Comparison of ENCODE assay signal across 35 cellular contexts in genomic region chr7:12415072-12415471, GRCh38. TPM values are rescaled to one million over a fixed set of nuclear protein-coding genes. Genes with fewer than 3 reads are reported as not detected.
"Had no signal": no experiment of that assay in that cellular context is flagged by ENCODE, and none has a peak within 500 bp of the region (broad histone marks: within the 10 kb centered on the region; RNA-seq: fewer than 3 reads in every experiment).

No MANE protein-coding gene starts in this region.

- H3K4me1 ChIP-seq: adrenal gland, ascending aorta, body of pancreas, breast epithelium had no signal

- H3K27me3 ChIP-seq: adrenal gland, ascending aorta, body of pancreas, brain microvascular endothelial cell, breast epithelium, cardiac muscle cell had no signal

- H3K36me3 ChIP-seq: adrenal gland, ascending aorta, brain microvascular endothelial cell, breast epithelium, cardiac muscle cell had no signal

- H3K27ac ChIP-seq: adrenal gland, ascending aorta, body of pancreas, brain microvascular endothelial cell, breast epithelium, cardiac muscle cell had no signal

- H3K9me3 ChIP-seq: adrenal gland, body of pancreas, breast epithelium had no signal

- FAIRE-seq: astrocyte, bronchial epithelial cell had no signal

- ATAC-seq: activated naive CD4-positive, alpha-beta T cell treated with anti-CD3 and anti-CD28 coated beads, Interleukin-2, amount 50 U/mL, for 72 hours; activated naive CD8-positive, alpha-beta T cell treated with anti-CD3 and anti-CD28 coated beads, Interleukin-2, amount 50 U/mL, for 24 hours; activated T-cell treated with anti-CD3 and anti-CD28 coated beads, Interleukin-2, amount 50 U/mL, for 4 hours; activated T-cell treated with anti-CD3 and anti-CD28 coated beads, Interleukin-2, amount 50 U/mL, for 72 hours; activated T-helper 17 cell treated with anti-CD3 and anti-CD28 coated beads, Interleukin-2, amount 50 U/mL, for 72 hours; body of pancreas had no signal

- H3K4me3 ChIP-seq: adrenal gland, ascending aorta, body of pancreas, breast epithelium, cardiac muscle cell had no signal

- DNase-seq: activated effector memory CD4-positive, alpha-beta T cell treated with anti-CD3 and anti-CD28 coated beads, Interleukin-2, amount 50 U/mL, for 16 hours; activated effector memory CD4-positive, alpha-beta T cell treated with Interleukin-2 at 50 U/mL for 16 hours; activated gamma-delta T cell; activated gamma-delta T cell treated with Interleukin-2 at 50 U/mL for 16 hours; activated naive CD4-positive, alpha-beta T cell; activated naive CD4-positive, alpha-beta T cell treated with anti-CD3 and anti-CD28 coated beads for 36 hours; activated naive CD4-positive, alpha-beta T cell treated with anti-CD3 and anti-CD28 coated beads, Interleukin-2, amount 10 ng/mL, durations not matched to agents 7 days and 5 days; activated naive CD4-positive, alpha-beta T cell treated with anti-CD3 and anti-CD28 coated beads, Interleukin-2, amount 50 U/mL, for 16 hours; activated naive CD4-positive, alpha-beta T cell treated with Interleukin-2 at 50 U/mL for 16 hours; activated naive CD8-positive, alpha-beta T cell treated with anti-CD3 and anti-CD28 coated beads for 36 hours; activated naive CD8-positive, alpha-beta T cell treated with anti-CD3 and anti-CD28 coated beads, Interleukin-2, amount 10 ng/mL, durations not matched to agents 7 days and 5 days; activated naive CD8-positive, alpha-beta T cell treated with anti-CD3 and anti-CD28 coated beads, Interleukin-2, amount 50 U/mL, for 24 hours; activated T-cell treated with anti-CD3 and anti-CD28 coated beads, Interleukin-2, amount 50 U/mL, for 1 hour; activated T-cell treated with anti-CD3 and anti-CD28 coated beads, Interleukin-2, amount 50 U/mL, for 24 hours; activated T-cell treated with anti-CD3 and anti-CD28 coated beads, Interleukin-2, amount 50 U/mL, for 4 hours; activated T-cell treated with anti-CD3 and anti-CD28 coated beads, Interleukin-2, amount 50 U/mL, for 48 hours; activated T-cell treated with anti-CD3 and anti-CD28 coated beads, Interleukin-2, amount 50 U/mL, for 72 hours; adrenal gland; amniotic stem cell; amygdala; anterior cingulate cortex; aorta; body of pancreas; brain microvascular endothelial cell; caudate nucleus; central memory CD4-positive, alpha-beta T cell; cerebellar nuclear complex had no signal

RNA-seq across cellular contexts. Expression of gene VWDE, which starts 11.4 kb away (rescaled TPM):
- total RNA-seq: ascending aorta, chondrocyte had no signal
- polyA plus RNA-seq: aorta had no signal
